ENCODE assay signal across 8 cellular contexts in genomic region chr18:23515911-23516546, GRCh38. TPM values are rescaled to one million over a fixed set of nuclear protein-coding genes. Genes with fewer than 3 reads are reported as not detected.
DNase-seq lines count a peak whose midpoint lies in the region; ATAC-seq and TF ChIP-seq lines count a peak whose summit lies in the region.

No MANE protein-coding gene starts in this region.

- H3K27ac ChIP-seq in neutrophil (peak overlapping the region; percentile 50), suprapubic skin (no peak overlapping the region)

- peak; percentile 89 for ATAC-seq in GM21576 (IDR thresholded peaks at IDR 0.05; ENCODE audit: unreplicated experiment)

- H3K4me3 ChIP-seq in fibroblast of the aortic adventitia (ENCODE audit: low read depth, low read length) (no peak overlapping the region), neutrophil (ENCODE audit: low read depth in 1 of 2, low read length in 1 of 2) (no peak overlapping the region), suprapubic skin (no peak overlapping the region)

- H3K9me3 ChIP-seq in neutrophil (no peaks in the 10 kb centered on the region), suprapubic skin (no peaks in the 10 kb centered on the region)

- H3K27me3 ChIP-seq in neutrophil: no peaks in the 10 kb centered on the region
- H3K27me3 ChIP-seq in suprapubic skin: no peaks in the 10 kb centered on the region

- WGBS in suprapubic skin: 45% methylated on average over 17 of the region's 17 CpGs

- no peak for TF ChIP-seq EP300 in suprapubic skin (IDR thresholded peaks at IDR 0.05)

- no peak for TF ChIP-seq POLR2A in suprapubic skin (IDR thresholded peaks at IDR 0.05)

- peak; percentile 93 for TF ChIP-seq CTCF in fibroblast of the aortic adventitia (IDR thresholded peaks at IDR 0.05; ENCODE audit: insufficient read depth, low read length)
- TF ChIP-seq CTCF in neutrophil (IDR thresholded peaks at IDR 0.05): peak; percentile 84
- TF ChIP-seq CTCF in suprapubic skin (IDR thresholded peaks at IDR 0.05): peak; percentile 69 to 84

- H3K36me3 ChIP-seq in neutrophil (peaks cover 94% of the 10 kb centered on the region), suprapubic skin (peaks cover 58% of the 10 kb centered on the region)

- H3K4me1 ChIP-seq in neutrophil (ENCODE audit: control insufficient read depth in 1 of 2, insufficient read depth in 1 of 2, low read depth in 1 of 2, low read length in 1 of 2) (no peaks in the 10 kb centered on the region), suprapubic skin (no peaks in the 10 kb centered on the region)

- DNase-seq in DMS153 (lab: John Stamatoyannopoulos, UW): peak; percentile 62
- DNase-seq in Kasumi-1 (lab: John Stamatoyannopoulos, UW): peak; percentile 79 to 83
- peak; percentile 64 for DNase-seq in RPMI7951 (ENCODE audit: low read depth)
- DNase-seq in activated T-helper 1 cell treated with anti-CD3 and anti-CD28 coated beads, Interleukin-2, amount 50 U/mL, for 16 hours (ENCODE audit: low read depth in 1 of 2, low spot score in 1 of 2): peak; percentile 48 to 57
- DNase-seq in fibroblast of the aortic adventitia (ENCODE audit: low read depth): peak; percentile 74
- DNase-seq in suprapubic skin (ENCODE audit: low spot score in 2 of 2): peak in 1 of 2 donors; percentile 79

RNA-seq across cellular contexts. Expression of gene RMC1, which starts 12.7 kb away (rescaled TPM):
- 19.4 and 23.8 TPM in 2 replicates for total RNA-seq in RPMI7951 (2014; rRNA removed; shearing (Covaris generic))
- 21.3 and 22.7 TPM in 2 replicates for total RNA-seq in fibroblast of the aortic adventitia (ENCODE audit: low replicate concordance)
- total RNA-seq in suprapubic skin: 10 to 100 TPM; 18.7 to 26.4 (median 23.0) TPM
